9 cellular contexts compared by ENCODE assay signal in genomic region chr10:58511765-58512469, GRCh38. TPM values are rescaled to one million over a fixed set of nuclear protein-coding genes. Genes with fewer than 3 reads are reported as not detected.
DNase-seq lines count a peak whose midpoint lies in the region; ATAC-seq and TF ChIP-seq lines count a peak whose summit lies in the region.
"Had no signal": no experiment of that assay in that cellular context is flagged by ENCODE, and none has a peak within 500 bp of the region (broad histone marks: within the 10 kb centered on the region; RNA-seq: fewer than 3 reads in every experiment).

No MANE protein-coding gene starts in this region.

- H3K9me2 ChIP-seq in SK-N-SH, result no peaks in the 10 kb centered on the region

- ATAC-seq in SK-N-SH treated with all-trans-retinoic acid at 6 μM for 48 hours (no peak), left lung (peak; percentile 25), GM21576 (IDR thresholded peaks at IDR 0.05; ENCODE audit: unreplicated experiment) (no peak)

- TF ChIP-seq POLR2A in testis (IDR thresholded peaks at IDR 0.05), result no peak

- H3K27me3 ChIP-seq in SK-N-SH (ENCODE audit: insufficient read depth) (no peaks in the 10 kb centered on the region), mammary epithelial cell (ENCODE audit: insufficient read depth, low read length) (no peaks in the 10 kb centered on the region), left lung (peaks cover 9 to 46% of the 10 kb centered on the region in 2 donors), testis (no peaks in the 10 kb centered on the region)

- H3K36me3 ChIP-seq in SK-N-SH (replicated peaks in 1 of 2; ENCODE audit: control insufficient read depth in 1 of 2, insufficient read depth in 2 of 2, low read length in 1 of 2) (no peaks in the 10 kb centered on the region), mammary epithelial cell (ENCODE audit: insufficient read depth, low read length) (no peaks in the 10 kb centered on the region), left lung (no peaks in the 10 kb centered on the region), testis (ENCODE audit: low read depth, missing control alignments) (no peaks in the 10 kb centered on the region)

- DNase-seq in SK-N-SH, result peak; percentile 29
- DNase-seq in mammary epithelial cell, result no peak
- peak in 1 of 2 donors; percentile 43 for DNase-seq in left lung
- peak; percentile 71 for DNase-seq in testis
- no peak for DNase-seq in SIG-M5 treated with dmso at 0.1 percent for 504 hours (lab: John Stamatoyannopoulos, UW; ENCODE audit: unreplicated experiment)
- no peak for DNase-seq in NCI-H2107 treated with DMSO at 0.1 percent for 48 hours (lab: John Stamatoyannopoulos, UW; ENCODE audit: unreplicated experiment)

- H3K4me1 ChIP-seq in SK-N-SH (ENCODE audit: control insufficient read depth in 1 of 2, insufficient read depth in 2 of 2, low read depth in 1 of 2, low read length in 1 of 2) (peaks cover 0 to 5% of the 10 kb centered on the region in 2 experiments; a peak in 2 of 4 replicates), mammary epithelial cell (ENCODE audit: insufficient read depth, low read length) (peaks cover 27% of the 10 kb centered on the region), left lung (peaks cover 0 to 19% of the 10 kb centered on the region in 2 donors), testis (peaks cover 6% of the 10 kb centered on the region)

- H3K79me2 ChIP-seq in SK-N-SH (ENCODE audit: insufficient read depth) (peaks cover 27% of the 10 kb centered on the region), mammary epithelial cell (ENCODE audit: insufficient read depth, low read length) (peaks cover 36% of the 10 kb centered on the region)

- H3K27ac ChIP-seq in SK-N-SH (ENCODE audit: low read depth in 2 of 2, low read length in 1 of 2), result no peak overlapping the region; a peak in 1 of 4 replicates
- peak overlapping the region; percentile 15 for H3K27ac ChIP-seq in mammary epithelial cell (ENCODE audit: insufficient read depth, low read depth, low read length)
- H3K27ac ChIP-seq in left lung, result peak overlapping the region in 1 of 2 donors; percentile 67
- peak overlapping the region; percentile 60 to 76 for H3K27ac ChIP-seq in testis
- H3K27ac ChIP-seq: C4-2B had no signal

- H3K9me3 ChIP-seq in SK-N-SH (no peaks in the 10 kb centered on the region), mammary epithelial cell (replicated peaks; ENCODE audit: insufficient read depth, low read length) (no peaks in the 10 kb centered on the region), left lung (no peaks in the 10 kb centered on the region), testis (no peaks in the 10 kb centered on the region)

- peak overlapping the region; percentile 69 for H3K4me2 ChIP-seq in SK-N-SH
- peak overlapping the region; percentile 85 for H3K4me2 ChIP-seq in mammary epithelial cell (ENCODE audit: insufficient read depth, low read depth, low read length)

- intact Hi-C loops in mammary epithelial cell (cut with micrococcal nuclease) (loop anchor here (5.0 kb wide), 1 partner anchor 215 kb away; no protein-coding TSS in a partner anchor), left lung (cut with DNase I) (no loop called here), testis (cut with DNase I; ENCODE audit: low total_unique reads) (no loop called here)

- H4K20me1 ChIP-seq in SK-N-SH (ENCODE audit: insufficient read depth) (no peaks in the 10 kb centered on the region), mammary epithelial cell (ENCODE audit: insufficient read depth, low read length) (no peaks in the 10 kb centered on the region)

- peaks cover 5% of the 10 kb centered on the region for H3F3A ChIP-seq in SK-N-SH (replicated peaks; ENCODE audit: insufficient read depth)

- CTCF ChIA-PET in SK-N-SH (lab: Yijun Ruan, JAX), result interaction anchor here (0.8 to 1.8 kb wide), 4 partner anchors 13 to 221 kb away, joined by 3 to 6 read pairs (median 4); no protein-coding TSS in a partner anchor
- CTCF ChIA-PET in mammary epithelial cell (lab: Charles Lee; ENCODE audit: low non-redundant PET), result interaction anchor here (0.6 kb wide), 1 partner anchor 100 kb away, joined by 3 read pairs; no protein-coding TSS in a partner anchor

- H3K9ac ChIP-seq in SK-N-SH (no peak overlapping the region), mammary epithelial cell (ENCODE audit: insufficient read depth, low read length) (peak overlapping the region; percentile 67)

- POLR2A ChIA-PET in SK-N-SH (lab: Yijun Ruan, JAX), result no interaction called here

- in situ Hi-C loops in mammary epithelial cell (cut with MboI; ENCODE audit: low sequenced_read_pairs in 2 of 2), result loop anchor here in 1 of 2 donors (10.0 kb wide), 1 partner anchor 97 kb away; no protein-coding TSS in a partner anchor

- 71% methylated on average over 25 of the region's 25 CpGs for WGBS in SK-N-SH (ENCODE audit: low lambda C conversion rate)
- WGBS in mammary epithelial cell (ENCODE audit: low coverage, missing lambda C conversion rate), result 8% methylated on average over 22 of the region's 25 CpGs
- 2 to 4% methylated on average over 17 to 25 of the region's 25 CpGs for WGBS in testis, 2 donors

- H3K4me3 ChIP-seq in SK-N-SH (ENCODE audit: low read depth in 2 of 2, low read length in 1 of 2), result peak overlapping the region; percentile 57 to 93; a peak in 3 of 4 replicates
- peak overlapping the region; percentile 59 to 90 (median 84) for H3K4me3 ChIP-seq in mammary epithelial cell (replicated peaks in 1 of 3; ENCODE audit: insufficient read depth in 1 of 3, low read depth in 2 of 3, low read length in 3 of 3)
- peak overlapping the region; percentile 14 to 28 for H3K4me3 ChIP-seq in left lung
- peak overlapping the region; percentile 60 to 63 for H3K4me3 ChIP-seq in testis

- TF ChIP-seq CTCF in SK-N-SH (IDR thresholded peaks at IDR 0.05) (no peak), mammary epithelial cell (conservative IDR thresholded peaks at IDR 0.05 in 1 of 2, IDR thresholded peaks at IDR 0.05 in 1 of 2; ENCODE audit: extremely low read depth in 1 of 2, insufficient read depth in 1 of 2, low read depth in 1 of 2, low read length in 2 of 2) (no peak), left lung (IDR thresholded peaks at IDR 0.05) (no peak), testis (IDR thresholded peaks at IDR 0.05) (no peak)

- no TSS peak for BruUV-seq in mammary epithelial cell (replicated peaks; lab: Mats Ljungman, UMichigan)

- no peak for TF ChIP-seq RAD21 in SK-N-SH (IDR thresholded peaks at IDR 0.05; ENCODE audit: low read length)

- TF ChIP-seq EP300 in SK-N-SH (IDR thresholded peaks at IDR 0.05; ENCODE audit: borderline replicate concordance in 1 of 2, low read depth in 1 of 2, low read length in 1 of 2), result no peak

- dilution Hi-C loops in mammary epithelial cell (cut with HindIII; ENCODE audit: low sequenced_read_pairs), result no loop called here

- H2AFZ ChIP-seq in SK-N-SH (ENCODE audit: low read depth) (peak overlapping the region; percentile 77; the same call in 1 of the 2 replicates), mammary epithelial cell (ENCODE audit: low read depth, low read length) (peak overlapping the region; percentile 100)

TF ChIP-seq in SK-N-SH, 30 proteins besides CTCF, POLR2A, EP300 and RAD21:
- TF ChIP-seq, protein P1, sequence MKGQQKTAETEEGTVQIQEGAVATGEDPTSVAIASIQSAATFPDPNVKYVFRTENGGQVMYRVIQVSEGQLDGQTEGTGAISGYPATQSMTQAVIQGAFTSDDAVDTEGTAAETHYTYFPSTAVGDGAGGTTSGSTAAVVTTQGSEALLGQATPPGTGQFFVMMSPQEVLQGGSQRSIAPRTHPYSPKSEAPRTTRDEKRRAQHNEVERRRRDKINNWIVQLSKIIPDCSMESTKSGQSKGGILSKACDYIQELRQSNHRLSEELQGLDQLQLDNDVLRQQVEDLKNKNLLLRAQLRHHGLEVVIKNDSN (IDR thresholded peaks at IDR 0.05; ENCODE audit: borderline replicate concordance, low read depth), result no peak
- TF ChIP-seq RXRA (IDR thresholded peaks at IDR 0.05; ENCODE audit: borderline replicate concordance, low read depth), result no peak
- TF ChIP-seq, protein P2, sequence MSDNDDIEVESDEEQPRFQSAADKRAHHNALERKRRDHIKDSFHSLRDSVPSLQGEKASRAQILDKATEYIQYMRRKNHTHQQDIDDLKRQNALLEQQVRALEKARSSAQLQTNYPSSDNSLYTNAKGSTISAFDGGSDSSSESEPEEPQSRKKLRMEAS (IDR thresholded peaks at IDR 0.05; ENCODE audit: low read depth), result no peak
- TF ChIP-seq GATA2 (CRISPR knock-in tag; IDR thresholded peaks at IDR 0.05), result no peak

TF ChIP-seq in SK-N-SH treated with all-trans-retinoic acid at 6 μM for 48 hours, 23 proteins besides CTCF, POLR2A, EP300 and RAD21 (continues in another document):
- TF ChIP-seq PATZ1 (CRISPR knock-in tag; IDR thresholded peaks at IDR 0.05; ENCODE audit: borderline replicate concordance), result no peak

RNA-seq across cellular contexts. Expression of gene BICC1, which starts 0.8 kb away (rescaled TPM):
- 1.5 and 2.2 TPM in 2 replicates for polyA plus RNA-seq in SK-N-SH (2012; rRNA removed)
- 1.7 and 1.8 TPM in 2 replicates for polyA plus RNA-seq in SK-N-SH (2012; cell fraction: cytosol; rRNA removed)
- polyA plus RNA-seq in SK-N-SH (2012; cell fraction: nucleus; rRNA removed), result 1.5 and 3.0 TPM in 2 replicates
- total RNA-seq in mammary epithelial cell, result 10 to 100 TPM; 15.2 to 35.0 TPM
- polyA plus RNA-seq in mammary epithelial cell, result 5.6 TPM
- 28.3 TPM for polyA minus RNA-seq in mammary epithelial cell
- 10 to 100 TPM; 10.9 to 15.4 TPM for total RNA-seq in left lung
- 10 to 100 TPM in 1 of 2 donors, 1 to 10 TPM in 1; 10.0 to 14.1 TPM for total RNA-seq in testis
- 8.7 TPM for polyA plus RNA-seq in testis (ENCODE audit: insufficient read depth, low read depth, low replicate concordance)

Comparison
In these comparisons a context has a peak if more than half of its experiments do, and no peak if none do; other contexts are left out.
1. DNase-seq: peak in SK-N-SH (single experiment) and testis (single experiment); none in mammary epithelial cell (single experiment), SIG-M5 treated with dmso at 0.1 percent for 504 hours (single experiment) and NCI-H2107 treated with DMSO at 0.1 percent for 48 hours (single experiment).
2. H3K27ac ChIP-seq: peak in mammary epithelial cell (single experiment) and testis (2 of 2); none in SK-N-SH (0 of 2).
3. H3K4me3 ChIP-seq: peak in every context shown above with its lines; median percentile 84 in mammary epithelial cell; 75 in SK-N-SH; 62 in testis; 21 in left lung.